Comparison of ENCODE assay signal across 10 cellular contexts in the genomic region with DNA sequence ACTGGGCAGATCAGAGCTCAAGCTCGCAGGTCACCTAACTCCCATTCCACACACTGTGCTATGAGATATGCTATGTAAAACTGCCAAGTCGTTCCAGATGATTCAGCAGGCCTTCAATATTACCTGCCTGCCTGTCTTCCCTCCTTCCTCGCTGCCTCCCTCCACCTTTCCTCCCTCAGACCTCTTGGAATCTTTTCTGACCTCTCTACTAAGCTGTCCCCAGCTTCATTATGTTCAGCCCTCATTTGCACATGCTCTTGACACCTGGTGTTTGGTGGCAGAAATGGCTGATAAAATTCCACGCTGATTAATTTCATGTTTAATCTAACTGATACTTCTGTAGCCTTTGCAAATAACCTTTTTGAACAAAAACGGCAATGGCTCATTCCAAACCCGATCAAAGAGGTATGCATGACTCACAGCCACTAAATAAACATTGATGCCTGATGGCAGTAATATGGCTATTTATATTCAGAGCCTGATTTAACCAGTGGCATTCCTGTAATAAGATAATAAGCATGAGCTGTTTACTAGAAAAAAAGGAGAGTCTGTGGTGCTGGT.
DNase-seq lines count a peak whose midpoint lies in the region; ATAC-seq, FAIRE-seq and TF ChIP-seq lines count a peak whose summit lies in the region.
"Had no signal": no experiment of that assay in that cellular context is flagged by ENCODE, and none has a peak within 500 bp of the region (broad histone marks: within the 10 kb centered on the region; RNA-seq: fewer than 3 reads in every experiment).

No MANE protein-coding gene starts in this region.

- TF ChIP-seq POLR2A in K562 (conservative IDR thresholded peaks at IDR 0.05), result no peak
- TF ChIP-seq POLR2A in upper lobe of left lung (IDR thresholded peaks at IDR 0.05), result no peak

- intact Hi-C loops in Caco-2 (cut with micrococcal nuclease; ENCODE audit: unreplicated experiment), result no loop called here
- intact Hi-C loops in K562 (cut with micrococcal nuclease), result no loop called here
- intact Hi-C loops in lower lobe of right lung (cut with DNase I), result no loop called here

- H3K4me1 ChIP-seq in Caco-2 (peaks cover 49% of the 10 kb centered on the region), K562 (replicated peaks in 1 of 2; ENCODE audit: control insufficient read depth in 2 of 2, insufficient read depth in 2 of 2, low read length in 2 of 2) (peaks cover 3 to 13% of the 10 kb centered on the region in 2 experiments; a peak in 3 of 5 replicates), lower lobe of right lung (peaks cover 11% of the 10 kb centered on the region), upper lobe of left lung (peaks cover 5 to 9% (median 6%) of the 10 kb centered on the region in 4 donors)

- no peak for TF ChIP-seq RAD21 in K562 (CRISPR knock-in tag; conservative IDR thresholded peaks at IDR 0.05 in 1 of 2, IDR thresholded peaks at IDR 0.05 in 1 of 2)

- H3K79me2 ChIP-seq in K562 (ENCODE audit: control insufficient read depth, insufficient read depth, low read length), result no peaks in the 10 kb centered on the region

- H3K4me3 Mint-ChIP-seq in Caco-2 (ENCODE audit: unreplicated experiment), result peak overlapping the region; percentile 27
- H3K4me3 Mint-ChIP-seq in activated T-cell treated with anti-CD3 and anti-CD28 coated beads, Interleukin-2, amount 50 U/mL, for 72 hours, result no peak overlapping the region
- H3K4me3 Mint-ChIP-seq: endodermal cell had no signal

- H3K9me3 ChIP-seq in Caco-2, result no peaks in the 10 kb centered on the region
- peaks cover 5% of the 10 kb centered on the region for H3K9me3 ChIP-seq in K562 (replicated peaks; ENCODE audit: control insufficient read depth, insufficient read depth, low read depth, low read length)
- H3K9me3 ChIP-seq in lower lobe of right lung, result no peaks in the 10 kb centered on the region
- no peaks in the 10 kb centered on the region for H3K9me3 ChIP-seq in upper lobe of left lung

- peak overlapping the region; percentile 73 for H3K27ac Mint-ChIP-seq in Caco-2 (ENCODE audit: unreplicated experiment)
- H3K27ac Mint-ChIP-seq in activated T-cell treated with anti-CD3 and anti-CD28 coated beads, Interleukin-2, amount 50 U/mL, for 72 hours, result no peak overlapping the region
- H3K27ac Mint-ChIP-seq: endodermal cell had no signal

- 8% methylated on average over 5 of the region's 6 CpGs for WGBS in K562 (ENCODE audit: insufficient coverage, low coverage, missing lambda C conversion rate)
- WGBS in upper lobe of left lung, 2 donors, result 46 to 57% methylated on average over 6 of the region's 6 CpGs

- peak overlapping the region; percentile 77 for H2AFZ ChIP-seq in K562 (ENCODE audit: low read depth, low read length)

- H3K27ac ChIP-seq in K562 (ENCODE audit: extremely low read depth, low read depth, low read length) (no peak overlapping the region; the same call in 2 of the 3 replicates), lower lobe of right lung (no peak overlapping the region), upper lobe of left lung (no peak overlapping the region)

- no TSS peak for BruUV-seq in Caco-2 (replicated peaks; lab: Mats Ljungman, UMichigan)
- no TSS peak for BruUV-seq in K562 (replicated peaks; lab: Mats Ljungman, UMichigan)

- peaks cover 5% of the 10 kb centered on the region for H3K36me3 Mint-ChIP-seq in Caco-2 (ENCODE audit: insufficient read depth, unreplicated experiment)
- H3K36me3 Mint-ChIP-seq in activated T-cell treated with anti-CD3 and anti-CD28 coated beads, Interleukin-2, amount 50 U/mL, for 72 hours (ENCODE audit: insufficient read depth in 2 of 2), result no peaks in the 10 kb centered on the region

- peak; percentile 29 to 54 for DNase-seq in Caco-2
- peak; percentile 15 for DNase-seq in NCI-H1048 (lab: John Stamatoyannopoulos, UW)
- DNase-seq in K562 (ENCODE audit: extremely low read depth in 1 of 4, low spot score in 3 of 4), result peak in 1 of 4 experiments; percentile 27
- DNase-seq in lower lobe of right lung, result no peak
- no peak for DNase-seq in upper lobe of left lung
- no peak for DNase-seq in activated T-cell treated with anti-CD3 and anti-CD28 coated beads, Interleukin-2, amount 50 U/mL, for 72 hours
- DNase-seq: activated CD4-positive, alpha-beta T cell treated with anti-CD3 and anti-CD28 coated beads, Interleukin-2, amount 50 U/mL, for 4 hours; endodermal cell had no signal

- H3K27me3 Mint-ChIP-seq in Caco-2 (ENCODE audit: insufficient read depth, unreplicated experiment), result no peaks in the 10 kb centered on the region
- H3K27me3 Mint-ChIP-seq in activated T-cell treated with anti-CD3 and anti-CD28 coated beads, Interleukin-2, amount 50 U/mL, for 72 hours (ENCODE audit: low read depth), result peaks cover 10% of the 10 kb centered on the region

- no peak for TF ChIP-seq CTCF in Caco-2 (IDR thresholded peaks at IDR 0.05; ENCODE audit: insufficient read depth in 1 of 2, low read depth in 1 of 2, low read length in 1 of 2, severe bottlenecking in 1 of 2, unreplicated experiment in 1 of 2)
- TF ChIP-seq CTCF in K562 (IDR thresholded peaks at IDR 0.05 in 2 of 3, conservative IDR thresholded peaks at IDR 0.05 in 1 of 3; ENCODE audit: insufficient read depth in 2 of 3, low read depth in 1 of 3, low read length in 3 of 3), result no peak
- TF ChIP-seq CTCF in lower lobe of right lung (IDR thresholded peaks at IDR 0.05), result no peak
- TF ChIP-seq CTCF in upper lobe of left lung (IDR thresholded peaks at IDR 0.05), result no peak

- no peak overlapping the region for H3K4me3 ChIP-seq in Caco-2 (ENCODE audit: low read depth, low read length)
- H3K4me3 ChIP-seq in K562, result no peak overlapping the region
- H3K4me3 ChIP-seq in lower lobe of right lung, result no peak overlapping the region
- no peak overlapping the region for H3K4me3 ChIP-seq in upper lobe of left lung

- H3K9me3 Mint-ChIP-seq in Caco-2 (ENCODE audit: unreplicated experiment), result no peaks in the 10 kb centered on the region
- no peaks in the 10 kb centered on the region for H3K9me3 Mint-ChIP-seq in activated T-cell treated with anti-CD3 and anti-CD28 coated beads, Interleukin-2, amount 50 U/mL, for 72 hours

- no peaks in the 10 kb centered on the region for H3K9me1 ChIP-seq in K562 (ENCODE audit: control insufficient read depth, insufficient read depth, low read length)

- peaks cover 29% of the 10 kb centered on the region for H3K4me1 Mint-ChIP-seq in Caco-2 (ENCODE audit: low read depth, unreplicated experiment)
- H3K4me1 Mint-ChIP-seq in activated T-cell treated with anti-CD3 and anti-CD28 coated beads, Interleukin-2, amount 50 U/mL, for 72 hours (ENCODE audit: low read depth), result no peaks in the 10 kb centered on the region

- H4K20me1 ChIP-seq in K562 (replicated peaks; ENCODE audit: control insufficient read depth, insufficient read depth, low read length), result no peaks in the 10 kb centered on the region

- FAIRE-seq in K562 (lab: Jason Lieb, UNC), result peak; percentile 69

- no peaks in the 10 kb centered on the region for H3K36me3 ChIP-seq in Caco-2 (ENCODE audit: control insufficient read depth, insufficient read depth, low read length)
- no peaks in the 10 kb centered on the region for H3K36me3 ChIP-seq in K562 (ENCODE audit: control insufficient read depth, insufficient read depth, low read length)
- no peaks in the 10 kb centered on the region for H3K36me3 ChIP-seq in lower lobe of right lung
- no peaks in the 10 kb centered on the region for H3K36me3 ChIP-seq in upper lobe of left lung

- H3K4me2 ChIP-seq in K562 (ENCODE audit: insufficient read depth, low read length), result peak overlapping the region; percentile 32; the same call in 1 of the 2 replicates

- TF ChIP-seq EP300 in K562 (IDR thresholded peaks at IDR 0.05; ENCODE audit: low read length), result no peak
- no peak for TF ChIP-seq EP300 in upper lobe of left lung (IDR thresholded peaks at IDR 0.05)

- ATAC-seq in K562 (peak; percentile 31; the same call in 2 of the 3 replicates), lower lobe of right lung (peak; percentile 15 to 82), GM21576 (IDR thresholded peaks at IDR 0.05; ENCODE audit: unreplicated experiment) (no peak), GM19324 (IDR thresholded peaks at IDR 0.05; ENCODE audit: low FRiP score, unreplicated experiment) (no peak), upper lobe of left lung (ENCODE audit: low FRiP score in 2 of 2) (no peak)
- no peak for ATAC-seq in activated T-cell treated with anti-CD3 and anti-CD28 coated beads, Interleukin-2, amount 50 U/mL, for 72 hours (replicated peaks in 1 of 2)

- H3K9ac ChIP-seq in K562 (ENCODE audit: insufficient read depth in 1 of 2, low read depth in 2 of 2, low read length in 2 of 2), result no peak overlapping the region; a peak in 1 of 4 replicates

- POLR2A ChIA-PET in Caco-2 (lab: Charles Lee), result interaction anchor here (1.5 kb wide), 1 partner anchor 21 kb away, joined by 3 read pairs; no protein-coding TSS in a partner anchor
- POLR2A ChIA-PET in K562 (lab: Yijun Ruan, JAX), result interaction anchor here (0.7 kb wide), 1 partner anchor 970 kb away, joined by 3 read pairs; no protein-coding TSS in a partner anchor

- CTCF ChIA-PET in Caco-2 (lab: Charles Lee), result interaction anchor here (0.8 to 1.2 kb wide), 3 partner anchors 16 to 232 kb away, joined by 3 to 4 read pairs (median 3); no protein-coding TSS in a partner anchor
- CTCF ChIA-PET in K562 (lab: Yijun Ruan, JAX; ENCODE audit: low intra/inter-chr PET ratio), result no interaction called here

- in situ Hi-C loops in K562 (cut with MboI), result no loop called here

- no peaks in the 10 kb centered on the region for H3K27me3 ChIP-seq in Caco-2 (replicated peaks; ENCODE audit: control insufficient read depth, insufficient read depth, low read length)
- no peaks in the 10 kb centered on the region for H3K27me3 ChIP-seq in K562 (ENCODE audit: control insufficient read depth in 2 of 2, insufficient read depth in 2 of 2, low read length in 2 of 2)
- no peaks in the 10 kb centered on the region for H3K27me3 ChIP-seq in lower lobe of right lung (ENCODE audit: low read depth)
- no peaks in the 10 kb centered on the region for H3K27me3 ChIP-seq in upper lobe of left lung

TF ChIP-seq in K562, 482 proteins besides CTCF, POLR2A, EP300 and RAD21 (continues in another document):
- no peak for TF ChIP-seq SMAD2 (IDR thresholded peaks at IDR 0.05; ENCODE audit: low read depth, low read length)

Comparison
In these comparisons a context has a peak if more than half of its experiments do, and no peak if none do; other contexts are left out.
1. DNase-seq: peak in Caco-2 (2 of 2) and NCI-H1048 (single experiment); none in lower lobe of right lung (single experiment), upper lobe of left lung (0 of 2) and activated T-cell treated with anti-CD3 and anti-CD28 coated beads, Interleukin-2, amount 50 U/mL, for 72 hours (0 of 2).
2. ATAC-seq: peak in K562 (single experiment) and lower lobe of right lung (2 of 2); none in GM21576 (single experiment), GM19324 (single experiment), upper lobe of left lung (0 of 2) and activated T-cell treated with anti-CD3 and anti-CD28 coated beads, Interleukin-2, amount 50 U/mL, for 72 hours (0 of 2).